In the genomic region with DNA sequence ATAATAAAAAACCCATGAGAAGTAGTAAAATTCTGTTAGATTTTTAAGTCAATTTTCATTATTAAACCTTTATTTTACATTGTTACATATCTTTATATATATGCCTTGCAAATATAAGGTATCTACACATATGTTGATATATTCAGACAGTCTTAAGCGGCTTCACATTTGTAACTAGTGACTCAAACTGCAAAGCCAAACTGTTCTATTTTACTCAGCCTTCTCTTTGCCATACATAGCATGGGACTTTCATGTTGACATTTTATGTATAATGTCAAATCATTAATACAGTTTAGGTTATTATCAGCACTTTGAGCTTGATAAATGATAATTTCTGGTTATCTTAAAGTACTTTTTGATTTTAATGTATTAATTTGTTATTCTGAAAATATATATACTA, we compare ENCODE assay signal across 33 cellular contexts.
"Had no signal": no experiment of that assay in that cellular context is flagged by ENCODE, and none has a peak within 500 bp of the region (broad histone marks: within the 10 kb centered on the region; RNA-seq: fewer than 3 reads in every experiment).

No MANE protein-coding gene starts in this region.

- DNase-seq: activated CD4-positive, alpha-beta memory T cell treated with anti-CD3 and anti-CD28 coated beads for 36 hours; activated CD4-positive, alpha-beta T cell treated with anti-CD3 and anti-CD28 coated beads for 36 hours; activated CD4-positive, alpha-beta T cell treated with anti-CD3 and anti-CD28 coated beads, Interleukin-2, amount 10 ng/mL, durations not matched to agents 24 days and 14 days; activated CD4-positive, CD25-positive, alpha-beta regulatory T cell; activated CD4-positive, CD25-positive, alpha-beta regulatory T cell treated with anti-CD3 and anti-CD28 coated beads, Interleukin-2, amount 50 U/mL, for 72 hours; activated CD8-positive, alpha-beta memory T cell treated with anti-CD3 and anti-CD28 coated beads, Interleukin-2, amount 10 ng/mL, durations not matched to agents 7 days and 5 days; activated CD8-positive, alpha-beta memory T cell treated with anti-CD3 and anti-CD28 coated beads, Interleukin-2, amount 50 U/mL, for 4 hours; activated CD8-positive, alpha-beta T cell treated with anti-CD3 and anti-CD28 coated beads, Interleukin-2, amount 10 ng/mL, durations not matched to agents 7 days and 5 days; activated effector memory CD4-positive, alpha-beta T cell treated with anti-CD3 and anti-CD28 coated beads, Interleukin-2, amount 50 U/mL, for 16 hours; activated naive CD4-positive, alpha-beta T cell treated with anti-CD3 and anti-CD28 coated beads for 36 hours; activated naive CD8-positive, alpha-beta T cell treated with anti-CD3 and anti-CD28 coated beads for 36 hours; activated naive CD8-positive, alpha-beta T cell treated with anti-CD3 and anti-CD28 coated beads, Interleukin-2, amount 50 U/mL, for 24 hours; activated T-cell treated with anti-CD3 and anti-CD28 coated beads, Interleukin-2, amount 50 U/mL, for 1 hour; activated T-cell treated with anti-CD3 and anti-CD28 coated beads, Interleukin-2, amount 50 U/mL, for 48 hours; adrenal gland; amygdala; aorta; body of pancreas; cortex of kidney; dermis blood vessel endothelial cell; effector CD4-positive, alpha-beta T cell; effector memory CD8-positive, alpha-beta T cell; erythroblast; foreskin keratinocyte; gastrocnemius medialis; glutamatergic neuron; heart left ventricle had no signal

- H3K4me3 ChIP-seq: adrenal gland, body of pancreas, esophagus muscularis mucosa, gastrocnemius medialis, heart left ventricle had no signal

- H3K4me1 Mint-ChIP-seq: activated naive CD4-positive, alpha-beta T cell treated with anti-CD3 and anti-CD28 coated beads, Interleukin-2, amount 50 U/mL, for 24 hours; activated naive CD8-positive, alpha-beta T cell treated with anti-CD3 and anti-CD28 coated beads, Interleukin-2, amount 50 U/mL, for 24 hours had no signal

- H3K27ac Mint-ChIP-seq: activated CD4-positive, alpha-beta memory T cell treated with anti-CD3 and anti-CD28 coated beads for 36 hours; activated CD4-positive, alpha-beta T cell treated with anti-CD3 and anti-CD28 coated beads for 36 hours; activated CD4-positive, alpha-beta T cell treated with anti-CD3 and anti-CD28 coated beads, Interleukin-2, amount 10 ng/mL, durations not matched to agents 24 days and 14 days; activated CD8-positive, alpha-beta memory T cell treated with anti-CD3 and anti-CD28 coated beads, Interleukin-2, amount 10 ng/mL, durations not matched to agents 7 days and 5 days; activated CD8-positive, alpha-beta T cell treated with anti-CD3 and anti-CD28 coated beads, Interleukin-2, amount 10 ng/mL, durations not matched to agents 7 days and 5 days; activated naive CD4-positive, alpha-beta T cell treated with anti-CD3 and anti-CD28 coated beads for 36 hours; activated naive CD4-positive, alpha-beta T cell treated with anti-CD3 and anti-CD28 coated beads, Interleukin-2, amount 50 U/mL, for 24 hours; activated naive CD8-positive, alpha-beta T cell treated with anti-CD3 and anti-CD28 coated beads for 36 hours; activated naive CD8-positive, alpha-beta T cell treated with anti-CD3 and anti-CD28 coated beads, Interleukin-2, amount 50 U/mL, for 24 hours; activated T-helper 1 cell treated with anti-CD3 and anti-CD28 coated beads, Interleukin-12 subunit alpha, Interleukin-12 subunit beta, Interleukin-2, Interleukin-4 antibody, amounts not matched to agents 30 ng/mL and 10 ng/mL and 1 ng/mL, durations not matched to agents 14 hours and 24 hours and 36 hours; activated T-helper 2 cell treated with anti-CD3 and anti-CD28 coated beads, Interferon-gamma antibody, Interleukin-2, Interleukin-4, amounts not matched to agents 10 μg/mL and 5 μg/mL and 100 μg/mL, durations not matched to agents 14 hours and 24 hours and 36 hours; effector memory CD8-positive, alpha-beta T cell; T-helper 2 cell treated with Interferon-gamma antibody and Interleukin-4, amounts not matched to agents 5 μg/mL and 100 μg/mL, for 36 hours had no signal

- H3K27ac ChIP-seq: adrenal gland, body of pancreas, esophagus muscularis mucosa, foreskin keratinocyte, gastrocnemius medialis, heart left ventricle had no signal

- ATAC-seq: activated CD4-positive, alpha-beta T cell treated with anti-CD3 and anti-CD28 coated beads for 36 hours; activated CD8-positive, alpha-beta memory T cell treated with anti-CD3 and anti-CD28 coated beads, Interleukin-2, amount 10 ng/mL, durations not matched to agents 7 days and 5 days; activated CD8-positive, alpha-beta T cell treated with anti-CD3 and anti-CD28 coated beads, Interleukin-2, amount 10 ng/mL, durations not matched to agents 7 days and 5 days; activated naive CD8-positive, alpha-beta T cell treated with anti-CD3 and anti-CD28 coated beads, Interleukin-2, amount 50 U/mL, for 24 hours; body of pancreas; effector memory CD8-positive, alpha-beta T cell; foreskin keratinocyte; gastrocnemius medialis; heart left ventricle had no signal

- H3K27me3 ChIP-seq: adrenal gland, body of pancreas, esophagus muscularis mucosa, foreskin keratinocyte, gastrocnemius medialis, heart left ventricle had no signal

- H3K27me3 Mint-ChIP-seq: activated CD4-positive, alpha-beta memory T cell treated with anti-CD3 and anti-CD28 coated beads for 36 hours; activated CD4-positive, alpha-beta T cell treated with anti-CD3 and anti-CD28 coated beads for 36 hours; activated CD4-positive, alpha-beta T cell treated with anti-CD3 and anti-CD28 coated beads, Interleukin-2, amount 10 ng/mL, durations not matched to agents 24 days and 14 days; activated CD8-positive, alpha-beta memory T cell treated with anti-CD3 and anti-CD28 coated beads, Interleukin-2, amount 10 ng/mL, durations not matched to agents 7 days and 5 days; activated naive CD4-positive, alpha-beta T cell treated with anti-CD3 and anti-CD28 coated beads, Interleukin-2, amount 50 U/mL, for 24 hours; activated naive CD8-positive, alpha-beta T cell treated with anti-CD3 and anti-CD28 coated beads for 36 hours; activated naive CD8-positive, alpha-beta T cell treated with anti-CD3 and anti-CD28 coated beads, Interleukin-2, amount 50 U/mL, for 24 hours; effector memory CD8-positive, alpha-beta T cell had no signal

- H3K9me3 ChIP-seq: adrenal gland, body of pancreas, esophagus muscularis mucosa, gastrocnemius medialis, heart left ventricle had no signal

- FAIRE-seq: colon had no signal

- H3K4me1 ChIP-seq: adrenal gland, body of pancreas, esophagus muscularis mucosa, foreskin keratinocyte, gastrocnemius medialis, heart left ventricle had no signal

- H3K4me3 Mint-ChIP-seq: activated CD4-positive, alpha-beta memory T cell treated with anti-CD3 and anti-CD28 coated beads for 36 hours; activated CD4-positive, alpha-beta T cell treated with anti-CD3 and anti-CD28 coated beads for 36 hours; activated CD4-positive, alpha-beta T cell treated with anti-CD3 and anti-CD28 coated beads, Interleukin-2, amount 10 ng/mL, durations not matched to agents 24 days and 14 days; activated CD8-positive, alpha-beta memory T cell treated with anti-CD3 and anti-CD28 coated beads, Interleukin-2, amount 10 ng/mL, durations not matched to agents 7 days and 5 days; activated CD8-positive, alpha-beta T cell treated with anti-CD3 and anti-CD28 coated beads, Interleukin-2, amount 10 ng/mL, durations not matched to agents 7 days and 5 days; activated naive CD4-positive, alpha-beta T cell treated with anti-CD3 and anti-CD28 coated beads for 36 hours; activated naive CD4-positive, alpha-beta T cell treated with anti-CD3 and anti-CD28 coated beads, Interleukin-2, amount 50 U/mL, for 24 hours; activated naive CD8-positive, alpha-beta T cell treated with anti-CD3 and anti-CD28 coated beads for 36 hours; activated naive CD8-positive, alpha-beta T cell treated with anti-CD3 and anti-CD28 coated beads, Interleukin-2, amount 50 U/mL, for 24 hours; activated T-helper 1 cell treated with anti-CD3 and anti-CD28 coated beads, Interleukin-12 subunit alpha, Interleukin-12 subunit beta, Interleukin-2, Interleukin-4 antibody, amounts not matched to agents 30 ng/mL and 10 ng/mL and 1 ng/mL, durations not matched to agents 14 hours and 24 hours and 36 hours; effector memory CD8-positive, alpha-beta T cell; T-helper 2 cell treated with Interferon-gamma antibody and Interleukin-4, amounts not matched to agents 5 μg/mL and 100 μg/mL, for 36 hours had no signal

- H3K9me3 Mint-ChIP-seq: activated CD4-positive, alpha-beta memory T cell treated with anti-CD3 and anti-CD28 coated beads for 36 hours; activated CD4-positive, alpha-beta T cell treated with anti-CD3 and anti-CD28 coated beads, Interleukin-2, amount 10 ng/mL, durations not matched to agents 24 days and 14 days; activated naive CD4-positive, alpha-beta T cell treated with anti-CD3 and anti-CD28 coated beads for 36 hours; activated naive CD4-positive, alpha-beta T cell treated with anti-CD3 and anti-CD28 coated beads, Interleukin-2, amount 50 U/mL, for 24 hours; activated naive CD8-positive, alpha-beta T cell treated with anti-CD3 and anti-CD28 coated beads for 36 hours; activated naive CD8-positive, alpha-beta T cell treated with anti-CD3 and anti-CD28 coated beads, Interleukin-2, amount 50 U/mL, for 24 hours; activated T-helper 1 cell treated with anti-CD3 and anti-CD28 coated beads, Interleukin-12 subunit alpha, Interleukin-12 subunit beta, Interleukin-2, Interleukin-4 antibody, amounts not matched to agents 30 ng/mL and 10 ng/mL and 1 ng/mL, durations not matched to agents 14 hours and 24 hours and 36 hours; activated T-helper 2 cell treated with anti-CD3 and anti-CD28 coated beads, Interferon-gamma antibody, Interleukin-2, Interleukin-4, amounts not matched to agents 10 μg/mL and 5 μg/mL and 100 μg/mL, durations not matched to agents 14 hours and 24 hours and 36 hours; effector memory CD8-positive, alpha-beta T cell; T-helper 2 cell treated with Interferon-gamma antibody and Interleukin-4, amounts not matched to agents 5 μg/mL and 100 μg/mL, for 36 hours had no signal
